In the genomic region with DNA sequence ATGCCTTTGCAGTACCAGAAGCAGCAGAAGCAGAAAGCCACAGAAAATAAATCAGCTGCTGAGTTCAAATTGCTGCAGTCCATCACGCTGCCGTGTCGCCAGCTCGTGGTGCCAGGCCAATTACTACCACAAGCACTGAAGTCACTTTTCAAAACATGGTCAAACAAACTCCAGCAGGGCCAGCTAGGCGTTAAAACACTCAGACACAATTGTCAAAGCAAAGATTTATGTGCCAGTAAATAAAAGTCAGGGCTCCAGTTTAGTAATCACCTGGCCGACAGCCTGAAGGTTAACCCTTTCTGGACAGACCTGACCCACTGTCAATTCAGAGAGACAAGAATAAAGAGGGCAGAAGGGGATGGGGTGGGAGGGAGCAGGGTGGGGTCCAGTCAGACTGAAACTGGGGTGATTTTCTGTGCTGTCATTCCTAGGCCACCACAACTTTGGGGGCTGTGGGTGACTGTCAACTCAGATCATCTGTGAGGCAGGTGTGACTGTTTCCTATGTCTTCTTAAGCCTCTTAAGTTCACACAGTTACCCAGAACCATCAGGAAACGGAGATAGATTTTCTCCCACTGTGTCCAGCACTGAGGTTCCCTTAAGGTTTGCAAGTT, we compare ENCODE assay signal across 8 cellular contexts.
DNase-seq lines count a peak whose midpoint lies in the region; ATAC-seq and FAIRE-seq lines count a peak whose summit lies in the region.

No MANE protein-coding gene starts in this region.

- peak; percentile 78 for FAIRE-seq in urothelium cell line (lab: Jason Lieb, UNC)

- peak; percentile 66 for DNase-seq in NCI-H1417 treated with DMSO at 0.1 percent for 48 hours (lab: John Stamatoyannopoulos, UW)
- peak; percentile 76 for DNase-seq in astrocyte of the hippocampus (ENCODE audit: low read depth, low spot score)
- no peak for DNase-seq in urothelium cell line (ENCODE audit: low spot score)
- DNase-seq in central memory CD4-positive, alpha-beta T cell = no peak
- DNase-seq in activated effector memory CD4-positive, alpha-beta T cell treated with Interleukin-2 at 50 U/mL for 16 hours = no peak
- DNase-seq in DMS53 treated with DMSO at 0.1 percent for 48 hours (lab: John Stamatoyannopoulos, UW; ENCODE audit: unreplicated experiment) = no peak

- peak; percentile 41 for ATAC-seq in GM18867 (IDR thresholded peaks at IDR 0.05; ENCODE audit: unreplicated experiment)
- peak; percentile 27 for ATAC-seq in HG02571 (IDR thresholded peaks at IDR 0.05; ENCODE audit: unreplicated experiment)

Comparison
In these comparisons a context has a peak if more than half of its experiments do, and no peak if none do; other contexts are left out.
1. DNase-seq: peak in NCI-H1417 treated with DMSO at 0.1 percent for 48 hours (single experiment) and astrocyte of the hippocampus (single experiment); none in urothelium cell line (single experiment), central memory CD4-positive, alpha-beta T cell (single experiment), activated effector memory CD4-positive, alpha-beta T cell treated with Interleukin-2 at 50 U/mL for 16 hours (single experiment) and DMS53 treated with DMSO at 0.1 percent for 48 hours (single experiment).